Comparison of ENCODE assay signal across 19 cellular contexts in genomic region chr12:52235001-52235760, GRCh38. TPM values are rescaled to one million over a fixed set of nuclear protein-coding genes. Genes with fewer than 3 reads are reported as not detected.
DNase-seq lines count a peak whose midpoint lies in the region; ATAC-seq and TF ChIP-seq lines count a peak whose summit lies in the region.
"Had no signal": no experiment of that assay in that cellular context is flagged by ENCODE, and none has a peak within 500 bp of the region (broad histone marks: within the 10 kb centered on the region; RNA-seq: fewer than 3 reads in every experiment).

No MANE protein-coding gene starts in this region.

- H3K9me3 ChIP-seq in esophagus (ENCODE audit: control insufficient read depth in 2 of 2, insufficient read depth in 1 of 2, low read depth in 1 of 2, low read length in 1 of 2), result no peaks in the 10 kb centered on the region
- H3K9me3 ChIP-seq: psoas muscle had no signal

- no peak for TF ChIP-seq CTCF in progenitor cell of endocrine pancreas (IDR thresholded peaks at IDR 0.05; ENCODE audit: unreplicated experiment)

- H3K27me3 ChIP-seq in esophagus (ENCODE audit: control insufficient read depth in 1 of 2, insufficient read depth in 2 of 2, low read length in 2 of 2), result no peaks in the 10 kb centered on the region

- peak overlapping the region in 1 of 2 donors; percentile 18 for H3K4me3 ChIP-seq in esophagus (ENCODE audit: low read depth in 1 of 2, low read length in 2 of 2)
- H3K4me3 ChIP-seq: psoas muscle had no signal

- no peaks in the 10 kb centered on the region for H3K9me3 Mint-ChIP-seq in progenitor cell of endocrine pancreas (ENCODE audit: low read depth)
- H3K9me3 Mint-ChIP-seq in activated T-helper 1 cell treated with anti-CD3 and anti-CD28 coated beads, Interleukin-12 subunit alpha, Interleukin-12 subunit beta, Interleukin-2, Interleukin-4 antibody, amounts not matched to agents 30 ng/mL and 10 ng/mL and 1 ng/mL, durations not matched to agents 14 hours and 24 hours and 36 hours, result no peaks in the 10 kb centered on the region
- H3K9me3 Mint-ChIP-seq: activated CD8-positive, alpha-beta T cell treated with anti-CD3 and anti-CD28 coated beads for 36 hours; stimulated activated naive B cell treated with anti-CD40 and anti-IgM and Interleukin-4, amounts not matched to agents 10 μg/mL and 1 μg/mL and 100 μg/mL, for 72 hours had no signal

- intact Hi-C loops in activated T-helper 1 cell treated with anti-CD3 and anti-CD28 coated beads, Interleukin-12 subunit alpha, Interleukin-12 subunit beta, Interleukin-2, Interleukin-4 antibody, amounts not matched to agents 30 ng/mL and 10 ng/mL and 1 ng/mL, durations not matched to agents 14 hours and 24 hours and 36 hours (cut with micrococcal nuclease), result no loop called here

- peaks cover 0 to 29% of the 10 kb centered on the region in 2 donors for H3K4me1 ChIP-seq in esophagus (ENCODE audit: control insufficient read depth in 2 of 2, insufficient read depth in 2 of 2, low read length in 1 of 2)
- H3K4me1 ChIP-seq: psoas muscle had no signal

- WGBS in esophagus, 2 donors, result 90 to 91% methylated on average over 15 of the region's 15 CpGs

- peak overlapping the region; percentile 65 for H3K27ac Mint-ChIP-seq in progenitor cell of endocrine pancreas
- H3K27ac Mint-ChIP-seq in activated T-helper 1 cell treated with anti-CD3 and anti-CD28 coated beads, Interleukin-12 subunit alpha, Interleukin-12 subunit beta, Interleukin-2, Interleukin-4 antibody, amounts not matched to agents 30 ng/mL and 10 ng/mL and 1 ng/mL, durations not matched to agents 14 hours and 24 hours and 36 hours, result no peak overlapping the region
- H3K27ac Mint-ChIP-seq: activated CD8-positive, alpha-beta T cell treated with anti-CD3 and anti-CD28 coated beads for 36 hours; IgD-negative memory B cell; stimulated activated naive B cell treated with anti-CD40 and anti-IgM and Interleukin-4, amounts not matched to agents 10 μg/mL and 1 μg/mL and 100 μg/mL, for 72 hours had no signal

- peak overlapping the region; percentile 19 for H3K4me3 Mint-ChIP-seq in progenitor cell of endocrine pancreas (ENCODE audit: low read depth)
- no peak overlapping the region for H3K4me3 Mint-ChIP-seq in activated T-helper 1 cell treated with anti-CD3 and anti-CD28 coated beads, Interleukin-12 subunit alpha, Interleukin-12 subunit beta, Interleukin-2, Interleukin-4 antibody, amounts not matched to agents 30 ng/mL and 10 ng/mL and 1 ng/mL, durations not matched to agents 14 hours and 24 hours and 36 hours
- H3K4me3 Mint-ChIP-seq: activated CD8-positive, alpha-beta T cell treated with anti-CD3 and anti-CD28 coated beads for 36 hours; IgD-negative memory B cell; stimulated activated naive B cell treated with anti-CD40 and anti-IgM and Interleukin-4, amounts not matched to agents 10 μg/mL and 1 μg/mL and 100 μg/mL, for 72 hours had no signal

- peaks cover 44% of the 10 kb centered on the region for H3K27me3 Mint-ChIP-seq in progenitor cell of endocrine pancreas
- H3K27me3 Mint-ChIP-seq in activated T-helper 1 cell treated with anti-CD3 and anti-CD28 coated beads, Interleukin-12 subunit alpha, Interleukin-12 subunit beta, Interleukin-2, Interleukin-4 antibody, amounts not matched to agents 30 ng/mL and 10 ng/mL and 1 ng/mL, durations not matched to agents 14 hours and 24 hours and 36 hours (ENCODE audit: insufficient read depth), result peaks cover 41% of the 10 kb centered on the region

- no peaks in the 10 kb centered on the region for H3K36me3 Mint-ChIP-seq in progenitor cell of endocrine pancreas (ENCODE audit: insufficient read depth)
- H3K36me3 Mint-ChIP-seq in activated T-helper 1 cell treated with anti-CD3 and anti-CD28 coated beads, Interleukin-12 subunit alpha, Interleukin-12 subunit beta, Interleukin-2, Interleukin-4 antibody, amounts not matched to agents 30 ng/mL and 10 ng/mL and 1 ng/mL, durations not matched to agents 14 hours and 24 hours and 36 hours (ENCODE audit: low read depth), result no peaks in the 10 kb centered on the region
- H3K36me3 Mint-ChIP-seq: IgD-negative memory B cell; stimulated activated naive B cell treated with anti-CD40 and anti-IgM and Interleukin-4, amounts not matched to agents 10 μg/mL and 1 μg/mL and 100 μg/mL, for 72 hours had no signal

- ATAC-seq in GM21619 (IDR thresholded peaks at IDR 0.05; ENCODE audit: unreplicated experiment), result no peak
- ATAC-seq in left lobe of liver, result no peak
- ATAC-seq: activated CD8-positive, alpha-beta T cell treated with anti-CD3 and anti-CD28 coated beads for 36 hours; psoas muscle; stimulated activated naive B cell treated with anti-CD40 and anti-IgM and Interleukin-4, amounts not matched to agents 10 μg/mL and 1 μg/mL and 100 μg/mL, for 72 hours had no signal

- H3K27ac ChIP-seq in esophagus (ENCODE audit: low read depth in 2 of 2, low read length in 1 of 2), result peak overlapping the region; percentile 58
- H3K27ac ChIP-seq: C4-2B, psoas muscle had no signal

- peaks cover 38% of the 10 kb centered on the region for H3K4me1 Mint-ChIP-seq in progenitor cell of endocrine pancreas (ENCODE audit: low read depth)
- H3K4me1 Mint-ChIP-seq in activated T-helper 1 cell treated with anti-CD3 and anti-CD28 coated beads, Interleukin-12 subunit alpha, Interleukin-12 subunit beta, Interleukin-2, Interleukin-4 antibody, amounts not matched to agents 30 ng/mL and 10 ng/mL and 1 ng/mL, durations not matched to agents 14 hours and 24 hours and 36 hours (ENCODE audit: low read depth), result peaks cover 5% of the 10 kb centered on the region
- H3K4me1 Mint-ChIP-seq: stimulated activated naive B cell treated with anti-CD40 and anti-IgM and Interleukin-4, amounts not matched to agents 10 μg/mL and 1 μg/mL and 100 μg/mL, for 72 hours had no signal

- H3K36me3 ChIP-seq in esophagus (ENCODE audit: control insufficient read depth in 2 of 2, insufficient read depth in 2 of 2, low read length in 1 of 2), result no peaks in the 10 kb centered on the region

- DNase-seq in CD1c-positive myeloid dendritic cell (ENCODE audit: extremely low spot score) (peak; percentile 40), LHCN-M2 (ENCODE audit: low read depth) (peak; percentile 66), progenitor cell of endocrine pancreas (ENCODE audit: low spot score, unreplicated experiment) (no peak), left lobe of liver (ENCODE audit: low spot score) (no peak), middle frontal gyrus (ENCODE audit: extremely low spot score, low spot score) (no peak)
- DNase-seq in activated T-helper 1 cell treated with anti-CD3 and anti-CD28 coated beads, Interleukin-12 subunit alpha, Interleukin-12 subunit beta, Interleukin-2, Interleukin-4 antibody, amounts not matched to agents 30 ng/mL and 10 ng/mL and 1 ng/mL, durations not matched to agents 14 hours and 24 hours and 36 hours (ENCODE audit: low spot score), result no peak
- DNase-seq: activated CD8-positive, alpha-beta T cell treated with anti-CD3 and anti-CD28 coated beads for 36 hours; activated naive CD4-positive, alpha-beta T cell treated with Interleukin-2 at 50 U/mL for 16 hours; NCI-H526 treated with DMSO at 0.1 percent for 48 hours; stimulated activated CD4-positive, alpha-beta T cell treated with anti-CD3 and anti-CD28 coated beads, Interleukin-4, amount 100 ng/mL, for 1 hour; stimulated activated naive B cell treated with anti-CD40 and anti-IgM and Interleukin-4, amounts not matched to agents 10 μg/mL and 1 μg/mL and 100 μg/mL, for 72 hours had no signal

RNA-seq across cellular contexts. Expression of gene KRT7, which starts 2.1 kb away (rescaled TPM):
- total RNA-seq in LHCN-M2 (2014; rRNA removed) (0.40 and 2.2 TPM in 2 replicates), progenitor cell of endocrine pancreas (11.6 and 18.2 TPM in 2 replicates), left lobe of liver (18.8 TPM)
- polyA plus RNA-seq in LHCN-M2 (2012), result 11.4 TPM
- 100 to 1,000 TPM; 153 to 213 TPM for polyA plus RNA-seq in esophagus
- total RNA-seq in activated T-helper 1 cell treated with anti-CD3 and anti-CD28 coated beads, Interleukin-12 subunit alpha, Interleukin-12 subunit beta, Interleukin-2, Interleukin-4 antibody, amounts not matched to agents 30 ng/mL and 10 ng/mL and 1 ng/mL, durations not matched to agents 14 hours and 24 hours and 36 hours, result 15.5 and 21.2 TPM in 2 replicates
- total RNA-seq: G401, mononuclear cell had no signal
- polyA plus RNA-seq: IgD-negative memory B cell had no signal

RNA-seq across cellular contexts. Expression of gene KRT86, which starts 39.3 kb away (rescaled TPM):
- 0.06 TPM in 1 of 2 replicates, not detected in the other for total RNA-seq in LHCN-M2 (2014; rRNA removed)
- 0.33 TPM for polyA plus RNA-seq in LHCN-M2 (2012)
- under 1 TPM; 0.04 to 0.10 TPM for polyA plus RNA-seq in esophagus
- total RNA-seq in progenitor cell of endocrine pancreas, result not detected in 2 replicates
- total RNA-seq in left lobe of liver, result not detected
- 0.73 and 0.93 TPM in 2 replicates for total RNA-seq in activated T-helper 1 cell treated with anti-CD3 and anti-CD28 coated beads, Interleukin-12 subunit alpha, Interleukin-12 subunit beta, Interleukin-2, Interleukin-4 antibody, amounts not matched to agents 30 ng/mL and 10 ng/mL and 1 ng/mL, durations not matched to agents 14 hours and 24 hours and 36 hours
- total RNA-seq: activated CD8-positive, alpha-beta T cell treated with anti-CD3 and anti-CD28 coated beads for 36 hours; esophagus mucosa; G401 had no signal
- polyA plus RNA-seq: IgD-negative memory B cell had no signal

RNA-seq across cellular contexts. Expression of gene KRT80, which starts 43.4 kb away (rescaled TPM):
- total RNA-seq in LHCN-M2 (2014; rRNA removed), result 4.2 and 6.7 TPM in 2 replicates
- 18.8 TPM for polyA plus RNA-seq in LHCN-M2 (2012)
- polyA plus RNA-seq in esophagus, result 10 to 100 TPM; 40.9 to 53.9 TPM
- 0.07 and 0.20 TPM in 2 replicates for total RNA-seq in progenitor cell of endocrine pancreas
- 0.28 TPM for total RNA-seq in left lobe of liver
- not detected in 2 replicates for total RNA-seq in activated T-helper 1 cell treated with anti-CD3 and anti-CD28 coated beads, Interleukin-12 subunit alpha, Interleukin-12 subunit beta, Interleukin-2, Interleukin-4 antibody, amounts not matched to agents 30 ng/mL and 10 ng/mL and 1 ng/mL, durations not matched to agents 14 hours and 24 hours and 36 hours
- total RNA-seq: activated CD8-positive, alpha-beta T cell treated with anti-CD3 and anti-CD28 coated beads for 36 hours; mononuclear cell had no signal
- polyA plus RNA-seq: IgD-negative memory B cell had no signal

RNA-seq across cellular contexts. Expression of gene KRT81, which starts 56.2 kb away (rescaled TPM):
- total RNA-seq in LHCN-M2 (2014; rRNA removed) (0.11 and 1.2 TPM in 2 replicates), progenitor cell of endocrine pancreas (not detected in 2 replicates), left lobe of liver (0.65 TPM)
- polyA plus RNA-seq in LHCN-M2 (2012), result 1.6 TPM
- polyA plus RNA-seq in esophagus, result under 1 TPM; 0.05 to 0.08 TPM
- total RNA-seq in activated T-helper 1 cell treated with anti-CD3 and anti-CD28 coated beads, Interleukin-12 subunit alpha, Interleukin-12 subunit beta, Interleukin-2, Interleukin-4 antibody, amounts not matched to agents 30 ng/mL and 10 ng/mL and 1 ng/mL, durations not matched to agents 14 hours and 24 hours and 36 hours, result not detected in 2 replicates
- total RNA-seq: activated CD8-positive, alpha-beta T cell treated with anti-CD3 and anti-CD28 coated beads for 36 hours; esophagus mucosa; G401; mononuclear cell; psoas muscle had no signal
- polyA plus RNA-seq: IgD-negative memory B cell had no signal

Comparison
In these comparisons a context has a peak if more than half of its experiments do, and no peak if none do; other contexts are left out.
1. DNase-seq: peak in CD1c-positive myeloid dendritic cell (single experiment) and LHCN-M2 (single experiment); none in progenitor cell of endocrine pancreas (single experiment), left lobe of liver (single experiment), middle frontal gyrus (single experiment) and activated T-helper 1 cell treated with anti-CD3 and anti-CD28 coated beads, Interleukin-12 subunit alpha, Interleukin-12 subunit beta, Interleukin-2, Interleukin-4 antibody, amounts not matched to agents 30 ng/mL and 10 ng/mL and 1 ng/mL, durations not matched to agents 14 hours and 24 hours and 36 hours (single experiment).